In genomic region chr17:37463039-37463438, GRCh38 we compare ENCODE assay signal across 26 cellular contexts.
"Had no signal": no experiment of that assay in that cellular context is flagged by ENCODE, and none has a peak within 500 bp of the region (broad histone marks: within the 10 kb centered on the region; RNA-seq: fewer than 3 reads in every experiment).

No MANE protein-coding gene starts in this region.

- FAIRE-seq: endometrium, islet of Langerhans, keratinocyte had no signal

- H3K4me3 ChIP-seq: colonic mucosa, esophagus squamous epithelium, gastrocnemius medialis, heart right ventricle, left lung, lower lobe of right lung, mucosa of descending colon had no signal

- H3K36me3 ChIP-seq: colonic mucosa had no signal

- ATAC-seq: effector memory CD8-positive, alpha-beta T cell; esophagus mucosa; gastrocnemius medialis; heart right ventricle; left cardiac atrium; left lung; left ventricle myocardium superior; lower lobe of right lung; mucosa of descending colon had no signal

- H3K4me1 ChIP-seq: colonic mucosa, gastrocnemius medialis, heart right ventricle, left lung, lower lobe of right lung had no signal

- DNase-seq: colonic mucosa; cortex of kidney; effector CD8-positive, alpha-beta T cell; effector memory CD8-positive, alpha-beta T cell; endodermal cell; erythroblast; esophagus squamous epithelium; foreskin fibroblast; foreskin melanocyte; gastrocnemius medialis; glutamatergic neuron; head of caudate nucleus; heart right ventricle; hippocampal formation; left cardiac atrium; left lung; left ventricle myocardium superior; lower lobe of right lung; mesenchymal stem cell; mucosa of descending colon; naive B cell had no signal

- H3K27ac ChIP-seq: colonic mucosa, epithelial cell of prostate, esophagus squamous epithelium, gastrocnemius medialis, heart right ventricle, left lung, lower lobe of right lung had no signal

- H3K27me3 ChIP-seq: colonic mucosa, esophagus squamous epithelium, gastrocnemius medialis, heart right ventricle, left lung had no signal

- H3K9me3 ChIP-seq: colonic mucosa, esophagus squamous epithelium, gastrocnemius medialis, heart right ventricle, left lung, lower lobe of right lung, mucosa of descending colon had no signal
